26 cellular contexts compared by ENCODE assay signal in genomic region chr5:143466632-143467031, GRCh38.
"Had no signal": no experiment of that assay in that cellular context is flagged by ENCODE, and none has a peak within 500 bp of the region (broad histone marks: within the 10 kb centered on the region; RNA-seq: fewer than 3 reads in every experiment).

No MANE protein-coding gene starts in this region.

- H3K4me3 ChIP-seq: stomach, suprapubic skin, testis, thoracic aorta, thyroid gland, tibial artery, tibial nerve, transverse colon, upper lobe of left lung, upper lobe of right lung, uterus, vagina had no signal

- FAIRE-seq: urothelium cell line had no signal

- H3K4me1 ChIP-seq: stomach, suprapubic skin, testis, thyroid gland, tibial nerve, transverse colon, upper lobe of left lung, upper lobe of right lung, uterus, vagina had no signal

- H3K36me3 ChIP-seq: stomach, suprapubic skin, thoracic aorta, thyroid gland, tibial artery, tibial nerve, transverse colon, upper lobe of left lung, upper lobe of right lung, uterus, vagina had no signal

- DNase-seq: stimulated activated CD4-positive, alpha-beta T cell treated with anti-CD3 and anti-CD28 coated beads, Interleukin-2, amount 100 ng/mL, for 48 hours; stimulated activated CD4-positive, alpha-beta T cell treated with anti-CD3 and anti-CD28 coated beads, Interleukin-4, amount 100 ng/mL, for 1 hour; stimulated activated CD4-positive, alpha-beta T cell treated with anti-CD3 and anti-CD28 coated beads, Interleukin-4, amount 100 ng/mL, for 24 hours; stimulated activated CD4-positive, alpha-beta T cell treated with anti-CD3 and anti-CD28 coated beads, Interleukin-4, amount 100 ng/mL, for 4 hours; stimulated activated CD8-positive, alpha-beta memory T cell treated with anti-CD3 and anti-CD28 coated beads, Interleukin-4, amount 100 ng/mL, for 48 hours; stimulated activated naive B cell treated with anti-CD40 and anti-IgM and Interleukin-4, amounts not matched to agents 10 μg/mL and 1 μg/mL and 100 μg/mL, for 72 hours; stimulated activated naive CD4-positive, alpha-beta T cell; stimulated activated naive CD4-positive, alpha-beta T cell treated with Interleukin-2 at 50 U/mL for 16 hours; stimulated activated naive CD8-positive, alpha-beta T cell treated with anti-CD3 and anti-CD28 coated beads, Interleukin-15, amount 100 ng/mL, for 72 hours; stimulated activated naive CD8-positive, alpha-beta T cell treated with anti-CD3 and anti-CD28 coated beads, Interleukin-15, Interleukin-2, amounts not matched to agents 100 U/mL and 50 U/mL, for 24 hours; stomach; testis; thyroid gland; tibial artery; transverse colon; trophoblast cell; upper lobe of left lung; upper lobe of right lung; uterus had no signal

- ATAC-seq: stimulated activated effector memory CD8-positive, alpha-beta T cell treated with anti-CD3 and anti-CD28 coated beads, Interleukin-12 subunit alpha, Interleukin-12 subunit beta, amount 100 ng/mL, for 72 hours; stimulated activated memory B cell treated with anti-CD40 and anti-IgM and Interleukin-4, amounts not matched to agents 10 μg/mL and 1 μg/mL and 100 μg/mL, for 72 hours; stimulated activated naive B cell treated with anti-CD40 and anti-IgM and Interleukin-4, amounts not matched to agents 10 μg/mL and 1 μg/mL and 100 μg/mL, for 72 hours; stimulated activated naive CD8-positive, alpha-beta T cell treated with anti-CD3 and anti-CD28 coated beads, Interleukin-15, amount 100 ng/mL, for 72 hours; stimulated activated naive CD8-positive, alpha-beta T cell treated with anti-CD3 and anti-CD28 coated beads, Interleukin-15, Interleukin-2, amounts not matched to agents 100 U/mL and 50 U/mL, for 24 hours; upper lobe of right lung had no signal

- H3K27me3 ChIP-seq: stomach, suprapubic skin, testis, thyroid gland, tibial artery, tibial nerve, transverse colon, upper lobe of left lung, upper lobe of right lung, uterus, vagina had no signal

- H3K27ac ChIP-seq: stomach, suprapubic skin, testis, thoracic aorta, thyroid gland, tibial artery, tibial nerve, transverse colon, upper lobe of left lung, upper lobe of right lung, uterus, vagina had no signal

- H3K9me3 ChIP-seq: suprapubic skin, testis, thoracic aorta, thyroid gland, tibial artery, tibial nerve, transverse colon, upper lobe of left lung, upper lobe of right lung, uterus, vagina had no signal
